ENCODE assay signal across 8 cellular contexts in genomic region chr7:24979470-24979862, GRCh38.
DNase-seq lines count a peak whose midpoint lies in the region; ATAC-seq lines count a peak whose summit lies in the region.

No MANE protein-coding gene starts in this region.

- H3K36me3 Mint-ChIP-seq in effector memory CD8-positive, alpha-beta T cell (ENCODE audit: insufficient read depth) = peaks cover 6% of the 10 kb centered on the region
- H3K36me3 Mint-ChIP-seq in stimulated activated effector memory CD8-positive, alpha-beta T cell treated with anti-CD3 and anti-CD28 coated beads, Interleukin-12 subunit alpha, Interleukin-12 subunit beta, amount 100 ng/mL, for 72 hours = peaks cover 29% of the 10 kb centered on the region

- H3K27ac Mint-ChIP-seq in effector memory CD8-positive, alpha-beta T cell = peak overlapping the region; percentile 91 to 94
- peak overlapping the region; percentile 96 for H3K27ac Mint-ChIP-seq in stimulated activated effector memory CD8-positive, alpha-beta T cell treated with anti-CD3 and anti-CD28 coated beads, Interleukin-12 subunit alpha, Interleukin-12 subunit beta, amount 100 ng/mL, for 72 hours

- H3K4me3 Mint-ChIP-seq in effector memory CD8-positive, alpha-beta T cell = peak overlapping the region; percentile 85 to 97
- peak overlapping the region; percentile 94 for H3K4me3 Mint-ChIP-seq in stimulated activated effector memory CD8-positive, alpha-beta T cell treated with anti-CD3 and anti-CD28 coated beads, Interleukin-12 subunit alpha, Interleukin-12 subunit beta, amount 100 ng/mL, for 72 hours

- peak overlapping the region; percentile 79 to 91 for H3K27ac ChIP-seq in mucosa of rectum (ENCODE audit: low read depth in 2 of 2, low read length in 2 of 2)

- DNase-seq in SIG-M5 treated with dmso at 0.1 percent for 504 hours (lab: John Stamatoyannopoulos, UW; ENCODE audit: unreplicated experiment) = peak; percentile 11
- no peak for DNase-seq in SIG-M5 (lab: John Stamatoyannopoulos, UW)
- peak; percentile 83 for DNase-seq in NCI-H226
- DNase-seq in activated CD8-positive, alpha-beta memory T cell treated with anti-CD3 and anti-CD28 coated beads for 1 hour (ENCODE audit: extremely low read depth in 1 of 2, low read depth in 1 of 2) = peak; percentile 40 to 70
- peak; percentile 78 to 80 (median 79) for DNase-seq in effector memory CD8-positive, alpha-beta T cell
- peak; percentile 68 to 89 for DNase-seq in stimulated activated effector memory CD8-positive, alpha-beta T cell treated with anti-CD3 and anti-CD28 coated beads, Interleukin-12 subunit alpha, Interleukin-12 subunit beta, amount 100 ng/mL, for 72 hours (ENCODE audit: low spot score in 2 of 2)

- H3K9me3 ChIP-seq in mucosa of rectum (ENCODE audit: control insufficient read depth in 2 of 2, low read length in 2 of 2) = no peaks in the 10 kb centered on the region

- H3K9me3 Mint-ChIP-seq in effector memory CD8-positive, alpha-beta T cell = no peaks in the 10 kb centered on the region
- no peaks in the 10 kb centered on the region for H3K9me3 Mint-ChIP-seq in stimulated activated effector memory CD8-positive, alpha-beta T cell treated with anti-CD3 and anti-CD28 coated beads, Interleukin-12 subunit alpha, Interleukin-12 subunit beta, amount 100 ng/mL, for 72 hours

- no peaks in the 10 kb centered on the region for H3K27me3 Mint-ChIP-seq in effector memory CD8-positive, alpha-beta T cell

- ATAC-seq in HG02763 (IDR thresholded peaks at IDR 0.05; ENCODE audit: unreplicated experiment) = peak; percentile 39
- ATAC-seq in effector memory CD8-positive, alpha-beta T cell (replicated peaks) = peak; percentile 68
- ATAC-seq in stimulated activated effector memory CD8-positive, alpha-beta T cell treated with anti-CD3 and anti-CD28 coated beads, Interleukin-12 subunit alpha, Interleukin-12 subunit beta, amount 100 ng/mL, for 72 hours = peak; percentile 79

- peak overlapping the region; percentile 71 to 76 for H3K4me3 ChIP-seq in mucosa of rectum (ENCODE audit: low read length in 2 of 2)

- no peaks in the 10 kb centered on the region for H3K36me3 ChIP-seq in mucosa of rectum (ENCODE audit: control insufficient read depth in 2 of 2, insufficient read depth in 2 of 2, low read length in 2 of 2)

- peak overlapping the region; percentile 60 to 82 for H3K9ac ChIP-seq in mucosa of rectum (ENCODE audit: low read depth in 1 of 2, low read length in 2 of 2)

- no peaks in the 10 kb centered on the region for H3K27me3 ChIP-seq in mucosa of rectum (ENCODE audit: control insufficient read depth in 2 of 2, insufficient read depth in 2 of 2, low read length in 2 of 2)

- H3K4me1 ChIP-seq in mucosa of rectum (ENCODE audit: control insufficient read depth in 2 of 2, insufficient read depth in 2 of 2, low read length in 2 of 2) = peaks cover 14 to 20% of the 10 kb centered on the region in 2 donors

- peaks cover 49 to 68% of the 10 kb centered on the region in 2 donors for H3K4me1 Mint-ChIP-seq in effector memory CD8-positive, alpha-beta T cell (ENCODE audit: low read depth in 2 of 2)
- peaks cover 63% of the 10 kb centered on the region for H3K4me1 Mint-ChIP-seq in stimulated activated effector memory CD8-positive, alpha-beta T cell treated with anti-CD3 and anti-CD28 coated beads, Interleukin-12 subunit alpha, Interleukin-12 subunit beta, amount 100 ng/mL, for 72 hours
